9 cellular contexts compared by ENCODE assay signal in genomic region chr7:130363156-130363847, GRCh38. TPM values are rescaled to one million over a fixed set of nuclear protein-coding genes. Genes with fewer than 3 reads are reported as not detected.
DNase-seq lines count a peak whose midpoint lies in the region; ATAC-seq and TF ChIP-seq lines count a peak whose summit lies in the region.
"Had no signal": no experiment of that assay in that cellular context is flagged by ENCODE, and none has a peak within 500 bp of the region (broad histone marks: within the 10 kb centered on the region; RNA-seq: fewer than 3 reads in every experiment).

No MANE protein-coding gene starts in this region.

- H3K9me3 ChIP-seq in HEK293 (ENCODE audit: control insufficient read depth, insufficient read depth, low read depth, low read length) (no peaks in the 10 kb centered on the region), ascending aorta (peaks cover 0 to 5% of the 10 kb centered on the region in 2 donors), neuronal stem cell (replicated peaks in 1 of 2; ENCODE audit: control insufficient read depth in 2 of 2, insufficient read depth in 1 of 2, low read depth in 1 of 2, low read length in 2 of 2) (peaks cover 7 to 17% of the 10 kb centered on the region in 2 donors)

- H3K9ac ChIP-seq in neuronal stem cell (ENCODE audit: low read depth, low read length, poor library complexity) = no peak overlapping the region

- H3K79me1 ChIP-seq in neuronal stem cell (ENCODE audit: low read depth, low read length) = no peaks in the 10 kb centered on the region

- H2BK5ac ChIP-seq in neuronal stem cell (ENCODE audit: low read length) = no peak overlapping the region

- no peaks in the 10 kb centered on the region for H3K36me3 ChIP-seq in HEK293 (ENCODE audit: control insufficient read depth in 2 of 2, insufficient read depth in 1 of 2, low read length in 2 of 2)
- H3K36me3 ChIP-seq in ascending aorta = no peaks in the 10 kb centered on the region
- H3K36me3 ChIP-seq in neuronal stem cell (replicated peaks in 1 of 2; ENCODE audit: control insufficient read depth in 2 of 2, insufficient read depth in 2 of 2, low read length in 2 of 2) = no peaks in the 10 kb centered on the region

- no peak overlapping the region for H4K91ac ChIP-seq in neuronal stem cell (ENCODE audit: low read depth, low read length, poor library complexity)

- no peak overlapping the region for H3K14ac ChIP-seq in neuronal stem cell (ENCODE audit: low read length)

- H2BK120ac ChIP-seq in neuronal stem cell (ENCODE audit: low read depth, low read length) = peak overlapping the region; percentile 26

- peak overlapping the region; percentile 16 for H2BK12ac ChIP-seq in neuronal stem cell (ENCODE audit: low read length)

- intact Hi-C loops in ascending aorta (cut with DNase I) = loop anchor here (5.0 to 10.0 kb wide), 2 partner anchors 34 to 301 kb away; partner anchors contain the start of gene COPG2

- H3K4me3 ChIP-seq in AG10803 (ENCODE audit: low read length) = no peak overlapping the region
- H3K4me3 ChIP-seq in HEK293 (ENCODE audit: low read depth, low read length) = no peak overlapping the region
- H3K4me3 ChIP-seq in ascending aorta = no peak overlapping the region
- no peak overlapping the region for H3K4me3 ChIP-seq in neuronal stem cell (ENCODE audit: low read length in 2 of 2)

- peak; percentile 99 for DNase-seq in AG10803 (ENCODE audit: low read depth)
- peak; percentile 41 to 87 for DNase-seq in ascending aorta (ENCODE audit: low spot score in 2 of 2)
- no peak for DNase-seq in neuronal stem cell (ENCODE audit: low spot score)
- no peak for DNase-seq in activated effector memory CD4-positive, alpha-beta T cell treated with anti-CD3 and anti-CD28 coated beads, Interleukin-2, amount 50 U/mL, for 16 hours
- no peak for DNase-seq in NCI-H2227 treated with DMSO at 0.1 percent for 48 hours (lab: John Stamatoyannopoulos, UW)
- DNase-seq in substantia nigra (lab: John Stamatoyannopoulos, UW) = no peak

- H3K18ac ChIP-seq in neuronal stem cell (ENCODE audit: low read length) = peak overlapping the region; percentile 71

- peak overlapping the region; percentile 71 for H2BK15ac ChIP-seq in neuronal stem cell (ENCODE audit: low read length)

- no peak overlapping the region for H4K8ac ChIP-seq in neuronal stem cell (ENCODE audit: low read depth, low read length)

- H3K4me1 ChIP-seq in HEK293 (ENCODE audit: control insufficient read depth, insufficient read depth, low read length) (peaks cover 14% of the 10 kb centered on the region), ascending aorta (peaks cover 0 to 10% of the 10 kb centered on the region in 2 donors), neuronal stem cell (ENCODE audit: control insufficient read depth in 2 of 2, insufficient read depth in 1 of 2, low read depth in 1 of 2, low read length in 2 of 2) (peaks cover 0 to 10% of the 10 kb centered on the region in 2 donors)

- WGBS in neuronal stem cell (ENCODE audit: extremely low coverage in 2 of 2, insufficient read length in 2 of 2, insufficient replicate concordance in 1 of 2), 2 donors = no CpG with 5 or more reads among the region's 8 CpGs

- peak overlapping the region; percentile 28 for H2AFZ ChIP-seq in neuronal stem cell (ENCODE audit: low read length)

- H2AK5ac ChIP-seq in neuronal stem cell (ENCODE audit: low read depth, low read length) = peak overlapping the region; percentile 88

- H3K27ac ChIP-seq in HEK293 (ENCODE audit: extremely low read depth, low read depth, low read length) = no peak overlapping the region; the same call in 1 of the 2 replicates
- H3K27ac ChIP-seq in ascending aorta = peak overlapping the region; percentile 52 to 56
- no peak overlapping the region for H3K27ac ChIP-seq in neuronal stem cell (replicated peaks; ENCODE audit: low read length)
- no peak overlapping the region for H3K27ac ChIP-seq in substantia nigra (ENCODE audit: low read depth, low read length, poor library complexity, severe bottlenecking)

- peak overlapping the region; percentile 44 for H3K23ac ChIP-seq in neuronal stem cell (ENCODE audit: low read depth, low read length, poor library complexity)

- no peak for ATAC-seq in GM18858 (IDR thresholded peaks at IDR 0.05; ENCODE audit: unreplicated experiment)

- POLR2A ChIA-PET in HEK293 (lab: Yijun Ruan, JAX) = no interaction called here

- no peak overlapping the region for H3K4me2 ChIP-seq in neuronal stem cell (ENCODE audit: insufficient read depth, low read length, poor library complexity, severe bottlenecking)

- CTCF ChIA-PET in HEK293 (lab: Yijun Ruan, JAX) = no interaction called here

- no peak overlapping the region for H3K4ac ChIP-seq in neuronal stem cell (ENCODE audit: low read length)

- H3K27me3 ChIP-seq in ascending aorta (no peaks in the 10 kb centered on the region), neuronal stem cell (ENCODE audit: control insufficient read depth in 3 of 3, insufficient read depth in 3 of 3, low read depth in 1 of 3, low read length in 3 of 3) (no peaks in the 10 kb centered on the region)

- TF ChIP-seq CTCF in AG10803 (conservative IDR thresholded peaks at IDR 0.05; ENCODE audit: low read length) (peak; percentile 9), HEK293 (tag by site-specific recombination; IDR thresholded peaks at IDR 0.05) (no peak), ascending aorta (IDR thresholded peaks at IDR 0.05) (no peak)

TF ChIP-seq in HEK293, 187 proteins besides CTCF, POLR2A, EP300 and RAD21 (continues in another document):
- no peak for TF ChIP-seq ZNF830 (tag by site-specific recombination; IDR thresholded peaks at IDR 0.05; ENCODE audit: low read depth)
- TF ChIP-seq ZNF600 (tag by site-specific recombination; IDR thresholded peaks at IDR 0.05) = peak; percentile 21; the same call in 1 of the 2 replicates
- TF ChIP-seq ZFHX2 (tag by site-specific recombination; conservative IDR thresholded peaks at IDR 0.05) = peak; percentile 58
- no peak for TF ChIP-seq ZNF292 (tag by site-specific recombination; IDR thresholded peaks at IDR 0.05; ENCODE audit: borderline replicate concordance, low read depth)
- peak; percentile 59; the same call in 1 of the 2 replicates for TF ChIP-seq ZNF184 (tag by site-specific recombination; IDR thresholded peaks at IDR 0.05)
- peak; percentile 36; the same call in 1 of the 2 replicates for TF ChIP-seq WT1 (tag by site-specific recombination; IDR thresholded peaks at IDR 0.05)
- TF ChIP-seq TRIM28 (IDR thresholded peaks at IDR 0.05; ENCODE audit: borderline replicate concordance, low read length) = no peak
- TF ChIP-seq ZBTB8A (tag by site-specific recombination; IDR thresholded peaks at IDR 0.05) = no peak
- no peak for TF ChIP-seq PRDM6 (tag by site-specific recombination; IDR thresholded peaks at IDR 0.05)
- TF ChIP-seq ZBTB49 (tag by site-specific recombination; IDR thresholded peaks at IDR 0.05; ENCODE audit: low read depth) = no peak
- peak; percentile 79 for TF ChIP-seq SP7 (tag by site-specific recombination; IDR thresholded peaks at IDR 0.05)
- TF ChIP-seq FEZF1 (tag by site-specific recombination; IDR thresholded peaks at IDR 0.05) = no peak
- TF ChIP-seq YY1 (tag by site-specific recombination; IDR thresholded peaks at IDR 0.05) = no peak
- TF ChIP-seq ZNF639 (tag by site-specific recombination; IDR thresholded peaks at IDR 0.05) = peak; percentile 76
- TF ChIP-seq ZBTB7A (tag by site-specific recombination; IDR thresholded peaks at IDR 0.05; ENCODE audit: low read depth) = no peak
- TF ChIP-seq ZNF10 (tag by site-specific recombination; IDR thresholded peaks at IDR 0.05) = no peak

RNA-seq across cellular contexts. Expression of gene CPA1, which starts 17.0 kb away (rescaled TPM):
- total RNA-seq in ascending aorta = not detected
- polyA plus RNA-seq in neuronal stem cell (2013, experiment 1 of 2) = 0.22 TPM
- 0.08 TPM for polyA plus RNA-seq in neuronal stem cell (2013, experiment 2 of 2)

RNA-seq across cellular contexts. Expression of gene CPA5, which starts 18.7 kb away (rescaled TPM):
- total RNA-seq in ascending aorta = not detected
- 0.11 TPM for polyA plus RNA-seq in neuronal stem cell (2013, experiment 1 of 2)
- 0.03 TPM for polyA plus RNA-seq in neuronal stem cell (2013, experiment 2 of 2)
- total RNA-seq: lower leg skin had no signal

Comparison
In these comparisons a context has a peak if more than half of its experiments do, and no peak if none do; other contexts are left out.
1. DNase-seq: peak in AG10803 (single experiment) and ascending aorta (2 of 2); none in neuronal stem cell (single experiment), activated effector memory CD4-positive, alpha-beta T cell treated with anti-CD3 and anti-CD28 coated beads, Interleukin-2, amount 50 U/mL, for 16 hours (single experiment), NCI-H2227 treated with DMSO at 0.1 percent for 48 hours (single experiment) and substantia nigra (0 of 49).
2. H3K27ac ChIP-seq: peak in ascending aorta (2 of 2); none in HEK293 (single experiment), neuronal stem cell (single experiment) and substantia nigra (single experiment).